Comparison of ENCODE assay signal across 10 cellular contexts in genomic region chr20:1335961-1336698, GRCh38. TPM values are rescaled to one million over a fixed set of nuclear protein-coding genes. Genes with fewer than 3 reads are reported as not detected.
A peak's percentile ranks its signal among the peaks of the same experiment; 100 is the strongest.
DNase-seq lines count a peak whose midpoint lies in the region; ATAC-seq and TF ChIP-seq lines count a peak whose summit lies in the region.
"Had no signal": no experiment of that assay in that cellular context is flagged by ENCODE, and none has a peak within 500 bp of the region (broad histone marks: within the 10 kb centered on the region; RNA-seq: fewer than 3 reads in every experiment).

No MANE protein-coding gene starts in this region.

- H3K36me3 ChIP-seq in lower lobe of right lung = no peaks in the 10 kb centered on the region

- H3K27me3 Mint-ChIP-seq in activated T-cell treated with anti-CD3 and anti-CD28 coated beads, Interleukin-2, amount 50 U/mL, for 72 hours (ENCODE audit: low read depth) = no peaks in the 10 kb centered on the region
- no peaks in the 10 kb centered on the region for H3K27me3 Mint-ChIP-seq in activated T-cell treated with anti-CD3 and anti-CD28 coated beads, Interleukin-2, amount 50 U/mL, for 4 hours (ENCODE audit: low read depth)
- no peaks in the 10 kb centered on the region for H3K27me3 Mint-ChIP-seq in activated naive CD8-positive, alpha-beta T cell treated with anti-CD3 and anti-CD28 coated beads, Interleukin-2, amount 50 U/mL, for 24 hours

- TF ChIP-seq CTCF in lower lobe of right lung (IDR thresholded peaks at IDR 0.05) = no peak

- H3K4me3 ChIP-seq in lower lobe of right lung = no peak overlapping the region

- no peaks in the 10 kb centered on the region for H3K9me3 ChIP-seq in lower lobe of right lung

- intact Hi-C loops in lower lobe of right lung (cut with DNase I) = no loop called here

- H3K9me3 Mint-ChIP-seq in activated T-cell treated with anti-CD3 and anti-CD28 coated beads, Interleukin-2, amount 50 U/mL, for 72 hours = no peaks in the 10 kb centered on the region
- H3K9me3 Mint-ChIP-seq in activated T-cell treated with anti-CD3 and anti-CD28 coated beads, Interleukin-2, amount 50 U/mL, for 4 hours = no peaks in the 10 kb centered on the region
- H3K9me3 Mint-ChIP-seq in activated naive CD8-positive, alpha-beta T cell treated with anti-CD3 and anti-CD28 coated beads, Interleukin-2, amount 50 U/mL, for 24 hours = no peaks in the 10 kb centered on the region

- H3K36me3 Mint-ChIP-seq in activated T-cell treated with anti-CD3 and anti-CD28 coated beads, Interleukin-2, amount 50 U/mL, for 72 hours (ENCODE audit: insufficient read depth in 2 of 2) = peaks cover 5 to 6% of the 10 kb centered on the region in 2 donors
- peaks cover 11% of the 10 kb centered on the region for H3K36me3 Mint-ChIP-seq in activated T-cell treated with anti-CD3 and anti-CD28 coated beads, Interleukin-2, amount 50 U/mL, for 4 hours (ENCODE audit: insufficient read depth)
- H3K36me3 Mint-ChIP-seq in activated naive CD8-positive, alpha-beta T cell treated with anti-CD3 and anti-CD28 coated beads, Interleukin-2, amount 50 U/mL, for 24 hours (ENCODE audit: low read depth) = peaks cover 22% of the 10 kb centered on the region

- peak overlapping the region in 1 of 2 donors; percentile 17 for H3K4me3 Mint-ChIP-seq in activated T-cell treated with anti-CD3 and anti-CD28 coated beads, Interleukin-2, amount 50 U/mL, for 72 hours
- H3K4me3 Mint-ChIP-seq in activated T-cell treated with anti-CD3 and anti-CD28 coated beads, Interleukin-2, amount 50 U/mL, for 4 hours = no peak overlapping the region
- no peak overlapping the region for H3K4me3 Mint-ChIP-seq in activated naive CD8-positive, alpha-beta T cell treated with anti-CD3 and anti-CD28 coated beads, Interleukin-2, amount 50 U/mL, for 24 hours

- H3K4me1 Mint-ChIP-seq in activated T-cell treated with anti-CD3 and anti-CD28 coated beads, Interleukin-2, amount 50 U/mL, for 72 hours (ENCODE audit: low read depth) = peaks cover 42% of the 10 kb centered on the region
- peaks cover 24% of the 10 kb centered on the region for H3K4me1 Mint-ChIP-seq in activated T-cell treated with anti-CD3 and anti-CD28 coated beads, Interleukin-2, amount 50 U/mL, for 4 hours (ENCODE audit: low read depth)
- peaks cover 41% of the 10 kb centered on the region for H3K4me1 Mint-ChIP-seq in activated naive CD8-positive, alpha-beta T cell treated with anti-CD3 and anti-CD28 coated beads, Interleukin-2, amount 50 U/mL, for 24 hours

- no peaks in the 10 kb centered on the region for H3K27me3 ChIP-seq in lower lobe of right lung (ENCODE audit: low read depth)

- peak overlapping the region; percentile 20 for H3K27ac Mint-ChIP-seq in activated T-cell treated with anti-CD3 and anti-CD28 coated beads, Interleukin-2, amount 50 U/mL, for 72 hours
- peak overlapping the region; percentile 81 for H3K27ac Mint-ChIP-seq in activated naive CD8-positive, alpha-beta T cell treated with anti-CD3 and anti-CD28 coated beads, Interleukin-2, amount 50 U/mL, for 24 hours

- no peak for DNase-seq in activated T-cell treated with anti-CD3 and anti-CD28 coated beads, Interleukin-2, amount 50 U/mL, for 72 hours
- no peak for DNase-seq in activated T-cell treated with anti-CD3 and anti-CD28 coated beads, Interleukin-2, amount 50 U/mL, for 4 hours
- DNase-seq in activated naive CD8-positive, alpha-beta T cell treated with anti-CD3 and anti-CD28 coated beads, Interleukin-2, amount 50 U/mL, for 24 hours = no peak
- DNase-seq in lower lobe of right lung (no peak), NCI-H345 (lab: John Stamatoyannopoulos, UW) (no peak)
- DNase-seq: NCI-H1694, retina had no signal

- H3K27ac ChIP-seq in lower lobe of right lung (peak overlapping the region; percentile 81), temporal lobe (ENCODE audit: low read depth, low read length) (peak overlapping the region; percentile 36)

- H3K4me1 ChIP-seq in lower lobe of right lung = peaks cover 53% of the 10 kb centered on the region

- peak; percentile 76 to 77 for ATAC-seq in activated T-cell treated with anti-CD3 and anti-CD28 coated beads, Interleukin-2, amount 50 U/mL, for 72 hours (replicated peaks in 1 of 2)
- no peak for ATAC-seq in activated T-cell treated with anti-CD3 and anti-CD28 coated beads, Interleukin-2, amount 50 U/mL, for 4 hours
- peak; percentile 91 for ATAC-seq in activated naive CD8-positive, alpha-beta T cell treated with anti-CD3 and anti-CD28 coated beads, Interleukin-2, amount 50 U/mL, for 24 hours
- peak in 1 of 2 donors; percentile 3 for ATAC-seq in lower lobe of right lung
- ATAC-seq in HG03045 (IDR thresholded peaks at IDR 0.05; ENCODE audit: unreplicated experiment) = no peak
- ATAC-seq in GM18498 (IDR thresholded peaks at IDR 0.05; ENCODE audit: unreplicated experiment) = no peak

RNA-seq across cellular contexts. Expression of gene SDCBP2, which starts 7.2 kb away (rescaled TPM):
- 10 to 100 TPM; 11.0 to 11.5 TPM for total RNA-seq in activated T-cell treated with anti-CD3 and anti-CD28 coated beads, Interleukin-2, amount 50 U/mL, for 72 hours
- total RNA-seq in activated T-cell treated with anti-CD3 and anti-CD28 coated beads, Interleukin-2, amount 50 U/mL, for 4 hours = 1 to 10 TPM; 1.9 to 3.2 (median 2.2) TPM
- total RNA-seq in lower lobe of right lung = 10.8 TPM
- 2.7 TPM for total RNA-seq in temporal lobe

RNA-seq across cellular contexts. Expression of gene FKBP1A, which starts 56.7 kb away (rescaled TPM):
- 100 to 1,000 TPM; 228 to 278 TPM for total RNA-seq in activated T-cell treated with anti-CD3 and anti-CD28 coated beads, Interleukin-2, amount 50 U/mL, for 72 hours
- total RNA-seq in activated T-cell treated with anti-CD3 and anti-CD28 coated beads, Interleukin-2, amount 50 U/mL, for 4 hours = 100 to 1,000 TPM; 253 to 300 (median 258) TPM
- total RNA-seq in lower lobe of right lung = 291 TPM
- total RNA-seq in temporal lobe = 68.4 TPM

Comparison
In these comparisons a context has a peak if more than half of its experiments do, and no peak if none do; other contexts are left out.
1. ATAC-seq: peak in activated T-cell treated with anti-CD3 and anti-CD28 coated beads, Interleukin-2, amount 50 U/mL, for 72 hours (2 of 2) and activated naive CD8-positive, alpha-beta T cell treated with anti-CD3 and anti-CD28 coated beads, Interleukin-2, amount 50 U/mL, for 24 hours (single experiment); none in activated T-cell treated with anti-CD3 and anti-CD28 coated beads, Interleukin-2, amount 50 U/mL, for 4 hours (0 of 2), HG03045 (single experiment) and GM18498 (single experiment).